ENCODE assay signal across 7 cellular contexts in genomic region chr1:108916788-108917187, GRCh38. TPM values are rescaled to one million over a fixed set of nuclear protein-coding genes. Genes with fewer than 3 reads are reported as not detected.
"Had no signal": no experiment of that assay in that cellular context is flagged by ENCODE, and none has a peak within 500 bp of the region (broad histone marks: within the 10 kb centered on the region; RNA-seq: fewer than 3 reads in every experiment).

No MANE protein-coding gene starts in this region.

- ATAC-seq: GM23338 had no signal

- H3K4me3 Mint-ChIP-seq: GM23338, H9 had no signal

- H3K4me2 ChIP-seq: GM23338 had no signal

- H3K9me3 Mint-ChIP-seq: GM23338, H9 had no signal

- H3K4me3 ChIP-seq: GM23338 had no signal

- DNase-seq: H9, HCEC 1CT, KBM-7 had no signal

- H3K27ac Mint-ChIP-seq: GM23338, H9 had no signal

- H2AFZ ChIP-seq: GM23338 had no signal

- H3K4me1 Mint-ChIP-seq: GM23338, H9 had no signal

- FAIRE-seq: H1, H54, HTR-8/SVneo had no signal

RNA-seq across cellular contexts. Expression of gene AKNAD1, which starts 59.9 kb away (rescaled TPM):
- total RNA-seq: GM23338, H1, H9 had no signal
- polyA plus RNA-seq: GM23338, H1 had no signal
